In genomic region chr10:61063911-61064310, GRCh38 we compare ENCODE assay signal across 28 cellular contexts.
DNase-seq lines count a peak whose midpoint lies in the region; ATAC-seq and TF ChIP-seq lines count a peak whose summit lies in the region.
"Had no signal": no experiment of that assay in that cellular context is flagged by ENCODE, and none has a peak within 500 bp of the region (broad histone marks: within the 10 kb centered on the region; RNA-seq: fewer than 3 reads in every experiment).

No MANE protein-coding gene starts in this region.

- TF ChIP-seq CTCF in fibroblast of pulmonary artery (IDR thresholded peaks at IDR 0.05; ENCODE audit: low read length, missing control alignments) (no peak), stomach (IDR thresholded peaks at IDR 0.05) (no peak)

- DNase-seq in H4 (ENCODE audit: low spot score) (peak; percentile 8), SJSA1 (ENCODE audit: low read depth in 1 of 2, low spot score in 2 of 2) (peak in 1 of 2 experiments; percentile 21), fibroblast of pulmonary artery (ENCODE audit: low read depth) (peak; percentile 43), pons (ENCODE audit: low spot score) (peak; percentile 29), stomach (no peak), NCI-H1694 treated with DMSO at 0.1 percent for 48 hours (lab: John Stamatoyannopoulos, UW) (no peak)
- no peak for DNase-seq in activated CD4-positive, CD25-positive, alpha-beta regulatory T cell (lab: John Stamatoyannopoulos, UW)
- DNase-seq: ACHN; activated CD4-positive, alpha-beta memory T cell treated with anti-CD3 and anti-CD28 coated beads for 36 hours; activated CD8-positive, alpha-beta memory T cell treated with anti-CD3 and anti-CD28 coated beads, Interleukin-2, amount 50 U/mL, for 4 hours; DMS153; GDM1; glutamatergic neuron; kidney; mucosa of descending colon; NCI-H1436; NCI-H2171; NCI-H524; SJCRH30; spleen had no signal

- no peaks in the 10 kb centered on the region for H3K27me3 ChIP-seq in SJSA1 (replicated peaks)
- H3K27me3 ChIP-seq in stomach = no peaks in the 10 kb centered on the region
- H3K27me3 ChIP-seq: right atrium auricular region, SJCRH30, spleen, tibial nerve had no signal

- 57 to 66% (median 59%) methylated on average over 1 of the region's 1 CpG for WGBS in stomach, 5 donors

- H3K9me3 ChIP-seq in SJSA1 (replicated peaks) (no peaks in the 10 kb centered on the region), stomach (no peaks in the 10 kb centered on the region)
- H3K9me3 ChIP-seq: HAP-1, mucosa of descending colon, right atrium auricular region, SJCRH30, spleen, tibial nerve had no signal

- no peak for TF ChIP-seq POLR2A in stomach (IDR thresholded peaks at IDR 0.05)

- intact Hi-C loops in stomach (cut with DNase I; ENCODE audit: low total_unique reads) = no loop called here

- H3K27ac ChIP-seq in SJSA1 = peak overlapping the region; percentile 22; the same call in 1 of the 2 replicates
- H3K27ac ChIP-seq in stomach = no peak overlapping the region
- H3K27ac ChIP-seq: coronary artery, right atrium auricular region, SJCRH30, spleen, tibial nerve had no signal

- H3K4me1 ChIP-seq in SJSA1 (replicated peaks) = peaks cover 7% of the 10 kb centered on the region
- H3K4me1 ChIP-seq in stomach = peaks cover 0 to 20% (median 8%) of the 10 kb centered on the region in 4 donors
- H3K4me1 ChIP-seq: right atrium auricular region, SJCRH30 had no signal

- no peaks in the 10 kb centered on the region for H3K36me3 ChIP-seq in SJSA1
- H3K36me3 ChIP-seq in stomach = no peaks in the 10 kb centered on the region
- H3K36me3 ChIP-seq: HAP-1, right atrium auricular region, SJCRH30, spleen, tibial nerve had no signal

- no peak overlapping the region for H3K4me3 ChIP-seq in SJSA1
- H3K4me3 ChIP-seq in fibroblast of pulmonary artery (replicated peaks; ENCODE audit: low read depth, low read length) = no peak overlapping the region
- H3K4me3 ChIP-seq in stomach = no peak overlapping the region
- H3K4me3 ChIP-seq: coronary artery, HAP-1, mucosa of descending colon, right atrium auricular region, SJCRH30, spleen, tibial nerve had no signal

- no peak for ATAC-seq in HG03175 (IDR thresholded peaks at IDR 0.05; ENCODE audit: unreplicated experiment)
- ATAC-seq: activated CD4-positive, CD25-positive, alpha-beta regulatory T cell treated with anti-CD3 and anti-CD28 coated beads, Interleukin-2, amount 50 U/mL, for 24 hours; activated T-helper 17 cell treated with anti-CD3 and anti-CD28 coated beads, Interleukin-2, amount 50 U/mL, for 72 hours; mucosa of descending colon; natural killer cell treated with Interleukin-12 subunit alpha and Interleukin-12 subunit beta and Interleukin-15 and Interleukin-18, amount 100 ng/mL, for 72 hours had no signal

- TF ChIP-seq EP300 in stomach (IDR thresholded peaks at IDR 0.05) = no peak

Comparison
In these comparisons a context has a peak if more than half of its experiments do, and no peak if none do; other contexts are left out.
1. DNase-seq: peak in H4 (single experiment), fibroblast of pulmonary artery (single experiment) and pons (single experiment); none in stomach (single experiment), NCI-H1694 treated with DMSO at 0.1 percent for 48 hours (single experiment) and activated CD4-positive, CD25-positive, alpha-beta regulatory T cell (0 of 4).